Comparison of ENCODE assay signal across 11 cellular contexts in the genomic region with DNA sequence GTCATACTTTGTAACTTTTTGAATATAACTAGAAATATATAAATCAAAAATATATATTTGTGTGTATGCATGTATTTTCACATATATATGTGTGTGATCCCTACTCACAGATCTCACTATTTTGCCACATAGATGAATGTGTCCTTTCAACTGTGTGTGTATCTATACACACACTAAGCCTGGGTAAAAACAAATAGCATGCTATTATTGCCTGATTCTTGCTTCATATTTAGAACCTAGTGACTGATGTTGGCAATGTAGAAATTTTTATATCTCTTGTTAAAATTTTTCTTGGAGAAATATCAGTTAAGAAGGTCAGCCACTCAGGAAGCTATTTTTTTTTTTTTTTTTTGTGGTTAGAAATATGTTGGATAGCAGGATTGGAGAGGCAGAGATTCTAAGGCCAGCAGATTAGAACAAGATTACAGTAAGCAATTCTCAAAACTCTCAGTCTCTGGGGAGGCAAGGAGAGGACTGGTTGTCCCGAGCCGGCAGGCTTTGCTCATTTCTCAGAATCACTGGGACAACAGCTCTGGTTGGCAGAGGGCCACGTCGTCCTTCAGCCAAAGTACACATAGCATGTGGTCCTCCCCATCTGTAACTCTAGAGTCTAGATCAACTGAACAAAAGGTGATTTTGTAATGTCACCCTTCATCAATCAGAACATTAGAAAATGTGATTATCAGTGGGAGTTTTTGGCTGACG. TPM values are rescaled to one million over a fixed set of nuclear protein-coding genes. Genes with fewer than 3 reads are reported as not detected.
DNase-seq lines count a peak whose midpoint lies in the region; ATAC-seq and TF ChIP-seq lines count a peak whose summit lies in the region.
"Had no signal": no experiment of that assay in that cellular context is flagged by ENCODE, and none has a peak within 500 bp of the region (broad histone marks: within the 10 kb centered on the region; RNA-seq: fewer than 3 reads in every experiment).

No MANE protein-coding gene starts in this region.

- H3K36me3 ChIP-seq in prostate gland (no peaks in the 10 kb centered on the region), HAP-1 (replicated peaks) (no peaks in the 10 kb centered on the region)

- ATAC-seq in HG03135 (IDR thresholded peaks at IDR 0.05; ENCODE audit: unreplicated experiment) = no peak
- ATAC-seq: stimulated activated naive CD8-positive, alpha-beta T cell treated with anti-CD3 and anti-CD28 coated beads, Interleukin-15, amount 100 ng/mL, for 72 hours had no signal

- no TSS peak for BruUV-seq in Calu3 (replicated peaks; lab: Mats Ljungman, UMichigan)

- no peak overlapping the region for H3K4me3 Mint-ChIP-seq in Calu3 (ENCODE audit: low read depth, unreplicated experiment)
- H3K4me3 Mint-ChIP-seq in activated naive CD4-positive, alpha-beta T cell treated with anti-CD3 and anti-CD28 coated beads, Interleukin-2, amount 10 ng/mL, durations not matched to agents 7 days and 5 days = no peak overlapping the region
- H3K4me3 Mint-ChIP-seq: stimulated activated naive CD8-positive, alpha-beta T cell treated with anti-CD3 and anti-CD28 coated beads, Interleukin-15, amount 100 ng/mL, for 72 hours had no signal

- H3K27me3 ChIP-seq in prostate gland (replicated peaks; ENCODE audit: insufficient read depth) (no peaks in the 10 kb centered on the region), HAP-1 (ENCODE audit: low read depth) (0 out of 2 replicates have a peak, but pooled peaks cover 7% of the 10 kb centered on the region)

- intact Hi-C loops in Calu3 (cut with micrococcal nuclease; ENCODE audit: unreplicated experiment) = no loop called here
- intact Hi-C loops in cardiac septum (cut with DNase I) = loop anchor here (1.0 to 10.0 kb wide), 4 partner anchors 96 to 289 kb away; no protein-coding TSS in a partner anchor
- intact Hi-C loops in prostate gland (cut with DNase I) = no loop called here

- H3K4me1 ChIP-seq in prostate gland (replicated peaks) (no peaks in the 10 kb centered on the region), HAP-1 (no peaks in the 10 kb centered on the region)

- TF ChIP-seq CTCF in Calu3 (IDR thresholded peaks at IDR 0.05; ENCODE audit: unreplicated experiment) = no peak
- no peak for TF ChIP-seq CTCF in VCaP (conservative IDR thresholded peaks at IDR 0.05)
- TF ChIP-seq CTCF in prostate gland (IDR thresholded peaks at IDR 0.05) = no peak
- no peak for TF ChIP-seq CTCF in GM13976 (IDR thresholded peaks at IDR 0.05; ENCODE audit: borderline replicate concordance, control extremely low read depth, extremely low read depth, insufficient read depth, missing control alignments)

- DNase-seq in Calu3 (peak; percentile 74), cardiac septum (ENCODE audit: low spot score) (peak; percentile 95), prostate gland (ENCODE audit: low spot score) (peak; percentile 94), GM13976 (ENCODE audit: low spot score) (no peak), HAP-1 (ENCODE audit: low spot score in 2 of 2) (no peak)
- DNase-seq in activated naive CD4-positive, alpha-beta T cell treated with anti-CD3 and anti-CD28 coated beads, Interleukin-2, amount 10 ng/mL, durations not matched to agents 7 days and 5 days = no peak
- DNase-seq: stimulated activated naive CD8-positive, alpha-beta T cell treated with anti-CD3 and anti-CD28 coated beads, Interleukin-15, amount 100 ng/mL, for 72 hours had no signal

- CTCF ChIA-PET in Calu3 (lab: Charles Lee) = interaction anchor here (0.5 to 3.0 kb wide), 4 partner anchors 11 to 636 kb away, joined by 3 to 15 read pairs (median 4); no protein-coding TSS in a partner anchor
- CTCF ChIA-PET in activated naive CD4-positive, alpha-beta T cell treated with anti-CD3 and anti-CD28 coated beads, Interleukin-2, amount 10 ng/mL, durations not matched to agents 7 days and 5 days (lab: Charles Lee) = no interaction called here

- H3K27me3 Mint-ChIP-seq in Calu3 (ENCODE audit: unreplicated experiment) = peaks cover 13% of the 10 kb centered on the region
- no peaks in the 10 kb centered on the region for H3K27me3 Mint-ChIP-seq in activated naive CD4-positive, alpha-beta T cell treated with anti-CD3 and anti-CD28 coated beads, Interleukin-2, amount 10 ng/mL, durations not matched to agents 7 days and 5 days
- H3K27me3 Mint-ChIP-seq: stimulated activated naive CD8-positive, alpha-beta T cell treated with anti-CD3 and anti-CD28 coated beads, Interleukin-15, amount 100 ng/mL, for 72 hours had no signal

- no peaks in the 10 kb centered on the region for H3K36me3 Mint-ChIP-seq in Calu3 (ENCODE audit: insufficient read depth, unreplicated experiment)
- H3K36me3 Mint-ChIP-seq in activated naive CD4-positive, alpha-beta T cell treated with anti-CD3 and anti-CD28 coated beads, Interleukin-2, amount 10 ng/mL, durations not matched to agents 7 days and 5 days = no peaks in the 10 kb centered on the region

- in situ Hi-C loops in GM13976 (cut with MboI; ENCODE audit: low sequenced_read_pairs, unreplicated experiment) = no loop called here
- in situ Hi-C loops in HAP-1 (cut with MboI; ENCODE audit: low sequenced_read_pairs) = no loop called here

- no peak overlapping the region for H3K27ac Mint-ChIP-seq in Calu3 (ENCODE audit: unreplicated experiment)
- H3K27ac Mint-ChIP-seq in activated naive CD4-positive, alpha-beta T cell treated with anti-CD3 and anti-CD28 coated beads, Interleukin-2, amount 10 ng/mL, durations not matched to agents 7 days and 5 days = no peak overlapping the region
- H3K27ac Mint-ChIP-seq: stimulated activated naive CD8-positive, alpha-beta T cell treated with anti-CD3 and anti-CD28 coated beads, Interleukin-15, amount 100 ng/mL, for 72 hours had no signal

- no peaks in the 10 kb centered on the region for H3K9me3 Mint-ChIP-seq in Calu3 (ENCODE audit: low read depth, unreplicated experiment)
- H3K9me3 Mint-ChIP-seq in activated naive CD4-positive, alpha-beta T cell treated with anti-CD3 and anti-CD28 coated beads, Interleukin-2, amount 10 ng/mL, durations not matched to agents 7 days and 5 days = no peaks in the 10 kb centered on the region

- no peak for TF ChIP-seq POLR2A in prostate gland (IDR thresholded peaks at IDR 0.05)

- 6% methylated on average over 5 of the region's 5 CpGs for WGBS in prostate gland

- H3K9me3 ChIP-seq in prostate gland (no peaks in the 10 kb centered on the region), HAP-1 (no peaks in the 10 kb centered on the region)

- H3K4me1 Mint-ChIP-seq in Calu3 (ENCODE audit: low read depth, unreplicated experiment) = peaks cover 19% of the 10 kb centered on the region
- no peaks in the 10 kb centered on the region for H3K4me1 Mint-ChIP-seq in activated naive CD4-positive, alpha-beta T cell treated with anti-CD3 and anti-CD28 coated beads, Interleukin-2, amount 10 ng/mL, durations not matched to agents 7 days and 5 days
- H3K4me1 Mint-ChIP-seq: stimulated activated naive CD8-positive, alpha-beta T cell treated with anti-CD3 and anti-CD28 coated beads, Interleukin-15, amount 100 ng/mL, for 72 hours had no signal

- peak overlapping the region; percentile 53 for H3K27ac ChIP-seq in VCaP
- peak overlapping the region; percentile 19 to 54 for H3K27ac ChIP-seq in prostate gland

- H3K4me3 ChIP-seq in prostate gland (no peak overlapping the region), HAP-1 (no peak overlapping the region)

RNA-seq across cellular contexts. Expression of a gene that starts 19.7 kb away (rescaled TPM):
- total RNA-seq in Calu3 (2022) (0.24 TPM in 1 of 2 replicates, not detected in the other), cardiac septum (25.8 TPM), prostate gland (1 to 10 TPM; 3.5 to 4.6 TPM)
- total RNA-seq: activated CD8-positive, alpha-beta memory T cell treated with anti-CD3 and anti-CD28 coated beads for 36 hours; OCI-LY7 had no signal

Comparison
In these comparisons a context has a peak if more than half of its experiments do, and no peak if none do; other contexts are left out.
1. DNase-seq: peak in Calu3 (single experiment), cardiac septum (single experiment) and prostate gland (single experiment); none in activated naive CD4-positive, alpha-beta T cell treated with anti-CD3 and anti-CD28 coated beads, Interleukin-2, amount 10 ng/mL, durations not matched to agents 7 days and 5 days (single experiment), GM13976 (single experiment) and HAP-1 (0 of 2).